Comparison of ENCODE assay signal across 8 cellular contexts in genomic region chr20:40945754-40946451, GRCh38.
DNase-seq lines count a peak whose midpoint lies in the region; ATAC-seq and TF ChIP-seq lines count a peak whose summit lies in the region.

No MANE protein-coding gene starts in this region.

- ATAC-seq in aorta (ENCODE audit: low FRiP score) (peak; percentile 83), HG03378 (IDR thresholded peaks at IDR 0.05; ENCODE audit: unreplicated experiment) (no peak)

- 56% methylated on average over 12 of the region's 12 CpGs for WGBS in liver
- 45% methylated on average over 12 of the region's 12 CpGs for WGBS in aorta, 2 donors

- H3K4me1 ChIP-seq in liver (ENCODE audit: control insufficient read depth in 4 of 4, insufficient read depth in 4 of 4, low read length in 3 of 4) (peaks cover 0 to 4% (median 0%) of the 10 kb centered on the region in 4 donors), aorta (ENCODE audit: control insufficient read depth in 1 of 2, insufficient read depth in 2 of 2, low read length in 2 of 2) (no peaks in the 10 kb centered on the region)

- no peaks in the 10 kb centered on the region for H3K36me3 ChIP-seq in liver (ENCODE audit: control insufficient read depth in 4 of 4, insufficient read depth in 3 of 4, low read depth in 1 of 4, low read length in 3 of 4)
- H3K36me3 ChIP-seq in aorta (ENCODE audit: control insufficient read depth in 1 of 2, insufficient read depth in 2 of 2, low read length in 1 of 2) = no peaks in the 10 kb centered on the region

- no peak overlapping the region for H3K9ac ChIP-seq in liver (ENCODE audit: low read depth in 1 of 2, low read length in 2 of 2)

- H3K9me3 ChIP-seq in liver (ENCODE audit: control insufficient read depth in 4 of 4, low read length in 3 of 4) = no peaks in the 10 kb centered on the region
- H3K9me3 ChIP-seq in aorta (ENCODE audit: control insufficient read depth, low read length) = no peaks in the 10 kb centered on the region

- intact Hi-C loops in aorta (cut with DNase I) = loop anchor here (2.0 to 10.0 kb wide), 6 partner anchors 149 to 784 kb away; no protein-coding TSS in a partner anchor

- DNase-seq in ACHN (peak; percentile 22), NCI-H526 treated with DMSO at 0.1 percent for 48 hours (lab: John Stamatoyannopoulos, UW) (peak; percentile 39), cerebellum (ENCODE audit: low spot score) (peak; percentile 27), aorta (peak; percentile 75 to 82)
- DNase-seq in effector CD4-positive, alpha-beta T cell = no peak

- H3K27me3 ChIP-seq in liver (ENCODE audit: control insufficient read depth in 4 of 4, insufficient read depth in 4 of 4, low read length in 3 of 4) (no peaks in the 10 kb centered on the region), aorta (ENCODE audit: control insufficient read depth in 1 of 2, insufficient read depth in 2 of 2, low read length in 1 of 2) (no peaks in the 10 kb centered on the region)

- in situ Hi-C loops in ACHN (cut with HindIII; ENCODE audit: low pct_ligation_motif_present, low pct_unique_long_range_greater_than_20kb, low sequenced_read_pairs) = no loop called here

- no peak overlapping the region for H3K4me3 ChIP-seq in liver (ENCODE audit: low read depth in 1 of 3, low read length in 3 of 3)
- H3K4me3 ChIP-seq in aorta (ENCODE audit: low read length in 2 of 2) = no peak overlapping the region

- TF ChIP-seq RAD21 in liver (IDR thresholded peaks at IDR 0.05) = peak; percentile 84 to 87

- no peak overlapping the region for H3K27ac ChIP-seq in liver (ENCODE audit: low read depth in 1 of 2, low read length in 2 of 2)
- no peak overlapping the region for H3K27ac ChIP-seq in aorta (ENCODE audit: low read depth in 1 of 2, low read length in 2 of 2)

- peak; percentile 51 for TF ChIP-seq CTCF in GM12874 (IDR thresholded peaks at IDR 0.05; ENCODE audit: insufficient read depth, low read depth, low read length)
- TF ChIP-seq CTCF in liver (IDR thresholded peaks at IDR 0.05; ENCODE audit: low read depth, low read length, missing input control) = peak; percentile 53

TF ChIP-seq in liver, 16 proteins besides CTCF, POLR2A, EP300 and RAD21:
- no peak for TF ChIP-seq REST (IDR thresholded peaks at IDR 0.05)
- TF ChIP-seq SP1 (IDR thresholded peaks at IDR 0.05) = no peak
- TF ChIP-seq JUND (IDR thresholded peaks at IDR 0.05) = no peak
- no peak for TF ChIP-seq MAX (IDR thresholded peaks at IDR 0.05)
- peak in 1 of 2 donors; percentile 12 for TF ChIP-seq HNF4A (conservative IDR thresholded peaks at IDR 0.05)
